ENCODE assay signal across 10 cellular contexts in genomic region chr2:238974510-238975166, GRCh38.
DNase-seq lines count a peak whose midpoint lies in the region; ATAC-seq, FAIRE-seq and TF ChIP-seq lines count a peak whose summit lies in the region.
"Had no signal": no experiment of that assay in that cellular context is flagged by ENCODE, and none has a peak within 500 bp of the region (broad histone marks: within the 10 kb centered on the region; RNA-seq: fewer than 3 reads in every experiment).

No MANE protein-coding gene starts in this region.

- no peak overlapping the region for H3K27ac Mint-ChIP-seq in natural killer cell treated with Interleukin-12 subunit alpha and Interleukin-12 subunit beta and Interleukin-15 and Interleukin-18, amount 100 ng/mL, for 72 hours

- intact Hi-C loops in colonic mucosa (cut with DNase I), result no loop called here

- H3K4me3 ChIP-seq in A549, result no peak overlapping the region
- no peak overlapping the region for H3K4me3 ChIP-seq in LNCaP clone FGC (ENCODE audit: low read depth, low read length)
- H3K4me3 ChIP-seq in colonic mucosa, result no peak overlapping the region
- no peak overlapping the region for H3K4me3 ChIP-seq in lung
- H3K4me3 ChIP-seq: PC-9 had no signal

- no peak for TF ChIP-seq EP300 in A549 (IDR thresholded peaks at IDR 0.05)

- H3K4me2 ChIP-seq in A549, result peak overlapping the region; percentile 56
- H3K4me2 ChIP-seq: PC-9 had no signal

- peak; percentile 33 to 40; a peak in 2 of 5 replicates for TF ChIP-seq RAD21 in A549 (conservative IDR thresholded peaks at IDR 0.05 in 1 of 2, IDR thresholded peaks at IDR 0.05 in 1 of 2)

- H3K27me3 Mint-ChIP-seq in natural killer cell treated with Interleukin-12 subunit alpha and Interleukin-12 subunit beta and Interleukin-15 and Interleukin-18, amount 100 ng/mL, for 72 hours, result peaks cover 27 to 37% of the 10 kb centered on the region in 2 donors

- no peaks in the 10 kb centered on the region for H3K36me3 ChIP-seq in colonic mucosa
- H3K36me3 ChIP-seq in lung (ENCODE audit: control insufficient read depth in 2 of 2, insufficient read depth in 2 of 2, low read length in 2 of 2), result no peaks in the 10 kb centered on the region

- ATAC-seq in A549, result peak; percentile 68 to 75; a peak in 5 of 6 replicates
- peak; percentile 31 for ATAC-seq in lung (ENCODE audit: insufficient read depth, low FRiP score)
- ATAC-seq in HG03520 (IDR thresholded peaks at IDR 0.05; ENCODE audit: unreplicated experiment), result no peak
- no peak for ATAC-seq in natural killer cell treated with Interleukin-12 subunit alpha and Interleukin-12 subunit beta and Interleukin-15 and Interleukin-18, amount 100 ng/mL, for 72 hours

- CTCF ChIA-PET in A549 (lab: Yijun Ruan, JAX), result interaction anchor here (0.6 to 2.1 kb wide), 4 partner anchors 9 to 1170 kb away, joined by 3 to 9 read pairs (median 4); no protein-coding TSS in a partner anchor

- no peak for FAIRE-seq in A549 (lab: Jason Lieb, UNC)

- H3K27ac ChIP-seq in A549 (peak overlapping the region; percentile 46 to 73; a peak in 5 of 6 replicates), colonic mucosa (peak overlapping the region; percentile 37), lung (ENCODE audit: low read depth in 1 of 2, low read length in 1 of 2) (no peak overlapping the region)
- H3K27ac ChIP-seq: PC-9 had no signal

- WGBS in A549 (ENCODE audit: missing lambda C conversion rate), result 77% methylated on average over 6 of the region's 6 CpGs
- 75 to 82% methylated on average over 6 of the region's 6 CpGs for WGBS in lung, 2 donors

- POLR2A ChIA-PET in A549 (lab: Yijun Ruan, JAX), result no interaction called here

- no peak overlapping the region for H3K4me3 Mint-ChIP-seq in natural killer cell treated with Interleukin-12 subunit alpha and Interleukin-12 subunit beta and Interleukin-15 and Interleukin-18, amount 100 ng/mL, for 72 hours

- TF ChIP-seq POLR2A in A549 (IDR thresholded peaks at IDR 0.05; ENCODE audit: low read length), result no peak

- TF ChIP-seq CTCF in A549 (IDR thresholded peaks at IDR 0.05) (peak; percentile 33; the same call in 1 of the 3 replicates), LNCaP clone FGC (IDR thresholded peaks at IDR 0.05; ENCODE audit: control insufficient read depth, extremely low read depth, insufficient read depth) (peak; percentile 18; the same call in 1 of the 2 replicates), colonic mucosa (IDR thresholded peaks at IDR 0.05) (no peak), lung (IDR thresholded peaks at IDR 0.05; ENCODE audit: control extremely low read depth, extremely low read depth) (no peak)

- DNase-seq in A549 (ENCODE audit: low read depth in 1 of 2, low spot score in 1 of 2) (peak; percentile 40 to 80), LNCaP clone FGC (ENCODE audit: low read depth) (no peak), colonic mucosa (peak; percentile 35), lung (ENCODE audit: low spot score) (no peak), NCI-H2196 (lab: John Stamatoyannopoulos, UW; ENCODE audit: unreplicated experiment) (no peak)
- no peak for DNase-seq in stimulated activated CD4-positive, alpha-beta T cell treated with anti-CD3 and anti-CD28 coated beads, Interleukin-2, amount 100 ng/mL, for 24 hours
- no peak for DNase-seq in natural killer cell treated with Interleukin-12 subunit alpha and Interleukin-12 subunit beta and Interleukin-15 and Interleukin-18, amount 100 ng/mL, for 72 hours (ENCODE audit: low spot score)
- DNase-seq: stimulated activated CD4-positive, alpha-beta T cell treated with anti-CD3 and anti-CD28 coated beads, Interleukin-2, amount 100 ng/mL, for 48 hours had no signal

- peaks cover 21% of the 10 kb centered on the region for H3K9me3 ChIP-seq in A549
- H3K9me3 ChIP-seq in colonic mucosa, result no peaks in the 10 kb centered on the region
- peaks cover 0 to 5% of the 10 kb centered on the region in 2 donors for H3K9me3 ChIP-seq in lung (ENCODE audit: control insufficient read depth in 2 of 2, insufficient read depth in 1 of 2, low read length in 1 of 2)

- H3K4me1 ChIP-seq in A549 (peaks cover 30% of the 10 kb centered on the region), colonic mucosa (no peaks in the 10 kb centered on the region), lung (ENCODE audit: control insufficient read depth in 2 of 2, insufficient read depth in 2 of 2, low read length in 2 of 2) (no peaks in the 10 kb centered on the region)

- H3K36me3 Mint-ChIP-seq in natural killer cell treated with Interleukin-12 subunit alpha and Interleukin-12 subunit beta and Interleukin-15 and Interleukin-18, amount 100 ng/mL, for 72 hours, result peaks cover 11% of the 10 kb centered on the region

- H3K27me3 ChIP-seq in colonic mucosa (no peaks in the 10 kb centered on the region), lung (ENCODE audit: control insufficient read depth, insufficient read depth) (no peaks in the 10 kb centered on the region)

- no peak overlapping the region for H3K9ac ChIP-seq in colonic mucosa (ENCODE audit: low read depth in 2 of 2, low read length in 2 of 2)

- H3K4me1 Mint-ChIP-seq in natural killer cell treated with Interleukin-12 subunit alpha and Interleukin-12 subunit beta and Interleukin-15 and Interleukin-18, amount 100 ng/mL, for 72 hours (ENCODE audit: low read depth in 2 of 2), result peaks cover 0 to 2% of the 10 kb centered on the region in 2 donors

- peaks cover 4% of the 10 kb centered on the region for H3K9me3 Mint-ChIP-seq in natural killer cell treated with Interleukin-12 subunit alpha and Interleukin-12 subunit beta and Interleukin-15 and Interleukin-18, amount 100 ng/mL, for 72 hours

TF ChIP-seq in A549, 52 proteins besides CTCF, POLR2A, EP300 and RAD21:
- TF ChIP-seq HDAC2 (IDR thresholded peaks at IDR 0.05) (no peak), POLR2AphosphoS2 (conservative IDR thresholded peaks at IDR 0.05; ENCODE audit: low read length) (no peak), CEBPB (IDR thresholded peaks at IDR 0.05) (peak in 1 of 2 experiments; percentile 65; a peak in 2 of 4 replicates), BHLHE40 (IDR thresholded peaks at IDR 0.05; ENCODE audit: low read depth, low read length) (no peak), ESRRA (IDR thresholded peaks at IDR 0.05; ENCODE audit: borderline replicate concordance, low read length) (no peak), GATA3 (IDR thresholded peaks at IDR 0.05; ENCODE audit: borderline replicate concordance) (peak; percentile 25; the same call in 1 of the 2 replicates), FOSL2 (IDR thresholded peaks at IDR 0.05) (0 out of 2 replicates have a peak, but pooled peaks have one; percentile 31), FOSL2 (CRISPR knock-in tag; IDR thresholded peaks at IDR 0.05) (peak; percentile 52), ZSCAN20 (CRISPR knock-in tag; IDR thresholded peaks at IDR 0.05) (no peak), MYC (IDR thresholded peaks at IDR 0.05; ENCODE audit: borderline replicate concordance, low read length) (no peak), HOXA7 (CRISPR knock-in tag; IDR thresholded peaks at IDR 0.05) (no peak), MAZ (IDR thresholded peaks at IDR 0.05; ENCODE audit: borderline replicate concordance, low read depth, low read length) (no peak), ZFP36 (IDR thresholded peaks at IDR 0.05; ENCODE audit: borderline replicate concordance, partially characterized antibody) (no peak), SREBF2 (IDR thresholded peaks at IDR 0.05) (no peak), RNF2 (IDR thresholded peaks at IDR 0.05; ENCODE audit: borderline replicate concordance, low read depth) (no peak), RFX5 (IDR thresholded peaks at IDR 0.05) (no peak), MAFK (IDR thresholded peaks at IDR 0.05; ENCODE audit: partially characterized antibody) (no peak), ZNF302 (CRISPR knock-in tag; IDR thresholded peaks at IDR 0.05) (no peak), NFE2L2 (conservative IDR thresholded peaks at IDR 0.05; ENCODE audit: low read length) (no peak), MAX (IDR thresholded peaks at IDR 0.05) (peak; percentile 55), FOXS1 (CRISPR knock-in tag; IDR thresholded peaks at IDR 0.05) (no peak), HEYL (CRISPR knock-in tag; IDR thresholded peaks at IDR 0.05) (no peak), FOSB (CRISPR knock-in tag; IDR thresholded peaks at IDR 0.05) (no peak), RCOR1 (IDR thresholded peaks at IDR 0.05; ENCODE audit: low read depth, low read length) (no peak), RARB (CRISPR knock-in tag; IDR thresholded peaks at IDR 0.05) (no peak)
- TF ChIP-seq, protein P1, sequence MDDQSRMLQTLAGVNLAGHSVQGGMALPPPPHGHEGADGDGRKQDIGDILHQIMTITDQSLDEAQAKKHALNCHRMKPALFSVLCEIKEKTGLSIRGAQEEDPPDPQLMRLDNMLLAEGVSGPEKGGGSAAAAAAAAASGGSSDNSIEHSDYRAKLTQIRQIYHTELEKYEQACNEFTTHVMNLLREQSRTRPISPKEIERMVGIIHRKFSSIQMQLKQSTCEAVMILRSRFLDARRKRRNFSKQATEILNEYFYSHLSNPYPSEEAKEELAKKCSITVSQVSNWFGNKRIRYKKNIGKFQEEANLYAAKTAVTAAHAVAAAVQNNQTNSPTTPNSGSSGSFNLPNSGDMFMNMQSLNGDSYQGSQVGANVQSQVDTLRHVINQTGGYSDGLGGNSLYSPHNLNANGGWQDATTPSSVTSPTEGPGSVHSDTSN (IDR thresholded peaks at IDR 0.05), result no peak
- TF ChIP-seq, protein P2, sequence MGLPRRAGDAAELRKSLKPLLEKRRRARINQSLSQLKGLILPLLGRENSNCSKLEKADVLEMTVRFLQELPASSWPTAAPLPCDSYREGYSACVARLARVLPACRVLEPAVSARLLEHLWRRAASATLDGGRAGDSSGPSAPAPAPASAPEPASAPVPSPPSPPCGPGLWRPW (IDR thresholded peaks at IDR 0.05), result no peak
- TF ChIP-seq, protein P3, sequence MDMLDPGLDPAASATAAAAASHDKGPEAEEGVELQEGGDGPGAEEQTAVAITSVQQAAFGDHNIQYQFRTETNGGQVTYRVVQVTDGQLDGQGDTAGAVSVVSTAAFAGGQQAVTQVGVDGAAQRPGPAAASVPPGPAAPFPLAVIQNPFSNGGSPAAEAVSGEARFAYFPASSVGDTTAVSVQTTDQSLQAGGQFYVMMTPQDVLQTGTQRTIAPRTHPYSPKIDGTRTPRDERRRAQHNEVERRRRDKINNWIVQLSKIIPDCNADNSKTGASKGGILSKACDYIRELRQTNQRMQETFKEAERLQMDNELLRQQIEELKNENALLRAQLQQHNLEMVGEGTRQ (IDR thresholded peaks at IDR 0.05), result no peak

Comparison
In these comparisons a context has a peak if more than half of its experiments do, and no peak if none do; other contexts are left out.
1. ATAC-seq: peak in A549 (2 of 2) and lung (single experiment); none in HG03520 (single experiment) and natural killer cell treated with Interleukin-12 subunit alpha and Interleukin-12 subunit beta and Interleukin-15 and Interleukin-18, amount 100 ng/mL, for 72 hours (0 of 2).
2. DNase-seq: peak in A549 (2 of 2) and colonic mucosa (single experiment); none in LNCaP clone FGC (single experiment), lung (single experiment), NCI-H2196 (single experiment), stimulated activated CD4-positive, alpha-beta T cell treated with anti-CD3 and anti-CD28 coated beads, Interleukin-2, amount 100 ng/mL, for 24 hours (0 of 2) and natural killer cell treated with Interleukin-12 subunit alpha and Interleukin-12 subunit beta and Interleukin-15 and Interleukin-18, amount 100 ng/mL, for 72 hours (single experiment).
3. H3K27ac ChIP-seq: peak in A549 (2 of 2) and colonic mucosa (single experiment); none in lung (0 of 2).
4. CTCF ChIP-seq: peak in A549 (single experiment) and LNCaP clone FGC (single experiment); none in colonic mucosa (single experiment) and lung (single experiment).